Comparison of ENCODE assay signal across 1 cellular context in the genomic region with DNA sequence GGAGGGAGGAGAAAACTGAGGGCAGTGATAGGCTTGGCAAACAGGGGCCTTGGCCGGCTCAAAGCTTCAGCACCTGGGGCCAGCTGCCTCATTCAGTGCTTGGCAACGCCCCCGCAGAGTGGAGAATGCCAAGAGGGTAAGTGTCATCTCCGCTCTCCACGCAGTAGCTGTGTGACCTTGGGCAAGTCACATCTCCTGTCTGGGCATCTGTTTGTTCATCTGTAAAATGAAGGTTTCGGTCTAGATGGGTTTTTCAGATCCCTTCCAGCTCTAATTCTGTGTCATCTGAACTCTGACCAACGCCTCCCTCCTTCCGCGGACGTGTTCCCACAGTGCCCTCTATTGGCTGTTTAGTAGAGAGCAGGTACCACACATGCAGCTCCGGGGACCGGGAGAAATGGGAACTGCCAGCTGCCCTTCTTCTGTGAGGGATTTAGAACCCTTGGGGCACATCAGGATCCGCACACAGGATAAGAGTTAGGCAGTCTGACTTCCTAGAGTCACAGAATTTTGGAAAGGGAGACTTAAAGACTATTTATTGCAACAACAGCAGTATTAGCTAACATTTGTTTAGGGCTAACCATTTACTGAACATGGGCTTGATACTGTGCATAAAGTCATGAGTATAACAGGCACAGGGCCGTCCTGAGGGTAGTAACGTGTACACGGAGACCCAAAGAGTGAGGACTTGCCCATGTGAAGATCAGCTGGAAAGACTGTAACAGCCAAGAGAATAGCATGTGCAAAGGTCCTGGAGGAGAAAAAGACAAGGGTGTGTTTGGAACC.
TF ChIP-seq lines count a peak whose summit lies in the region.

No MANE protein-coding gene starts in this region.

TF ChIP-seq in K562, 482 proteins besides CTCF, POLR2A, EP300 and RAD21:
- TF ChIP-seq FOXA3 (CRISPR knock-in tag; conservative IDR thresholded peaks at IDR 0.05 in 1 of 2, IDR thresholded peaks at IDR 0.05 in 1 of 2) (no peak), SPI1 (IDR thresholded peaks at IDR 0.05; ENCODE audit: borderline replicate concordance, low read depth, low read length) (peak; percentile 68), JUND (IDR thresholded peaks at IDR 0.05; ENCODE audit: borderline replicate concordance, low read depth, low read length) (no peak), JUND (tag; IDR thresholded peaks at IDR 0.05; ENCODE audit: borderline replicate concordance, low read depth, low read length) (0 out of 3 replicates have a peak, but pooled peaks have one; percentile 18), ZNF324 (CRISPR knock-in tag; IDR thresholded peaks at IDR 0.05) (no peak), TOE1 (IDR thresholded peaks at IDR 0.05; ENCODE audit: borderline replicate concordance) (no peak), TOE1 (CRISPR knock-in tag; IDR thresholded peaks at IDR 0.05; ENCODE audit: borderline replicate concordance, low read depth) (no peak), NR2C2 (CRISPR knock-in tag; IDR thresholded peaks at IDR 0.05) (no peak), NR2C2 (tag; IDR thresholded peaks at IDR 0.05) (peak; percentile 35), ZNF197 (CRISPR knock-in tag; IDR thresholded peaks at IDR 0.05; ENCODE audit: low read depth) (no peak), SMC3 (conservative IDR thresholded peaks at IDR 0.05; ENCODE audit: insufficient read depth, low read depth, low read length) (peak; percentile 69), ATF6 (CRISPR knock-in tag; IDR thresholded peaks at IDR 0.05) (no peak), DEAF1 (CRISPR knock-in tag; IDR thresholded peaks at IDR 0.05) (0 out of 2 replicates have a peak, but pooled peaks have one; percentile 27), EWSR1 (IDR thresholded peaks at IDR 0.05; ENCODE audit: borderline replicate concordance, low read depth, partially characterized antibody) (no peak), STAT5A (IDR thresholded peaks at IDR 0.05; ENCODE audit: borderline replicate concordance, low read length) (no peak), FOXK2 (conservative IDR thresholded peaks at IDR 0.05 in 1 of 2, IDR thresholded peaks at IDR 0.05 in 1 of 2; ENCODE audit: low read depth in 2 of 2) (no peak), EGR1 (conservative IDR thresholded peaks at IDR 0.05) (peak; percentile 53), KLF16 (IDR thresholded peaks at IDR 0.05) (0 out of 2 replicates have a peak, but pooled peaks have one; percentile 2), HOXB6 (CRISPR knock-in tag; IDR thresholded peaks at IDR 0.05; ENCODE audit: borderline replicate concordance) (no peak), NUFIP1 (IDR thresholded peaks at IDR 0.05; ENCODE audit: partially characterized antibody) (no peak), HCFC1 (IDR thresholded peaks at IDR 0.05; ENCODE audit: low read depth, low read length) (no peak), ZNF316 (IDR thresholded peaks at IDR 0.05) (no peak), CREM (IDR thresholded peaks at IDR 0.05; ENCODE audit: low read depth) (0 out of 2 replicates have a peak, but pooled peaks have one; percentile 11), SRSF7 (optimal IDR thresholded peaks at IDR 0.05; ENCODE audit: low read depth, low read length) (no peak)
- TF ChIP-seq, protein P1, sequence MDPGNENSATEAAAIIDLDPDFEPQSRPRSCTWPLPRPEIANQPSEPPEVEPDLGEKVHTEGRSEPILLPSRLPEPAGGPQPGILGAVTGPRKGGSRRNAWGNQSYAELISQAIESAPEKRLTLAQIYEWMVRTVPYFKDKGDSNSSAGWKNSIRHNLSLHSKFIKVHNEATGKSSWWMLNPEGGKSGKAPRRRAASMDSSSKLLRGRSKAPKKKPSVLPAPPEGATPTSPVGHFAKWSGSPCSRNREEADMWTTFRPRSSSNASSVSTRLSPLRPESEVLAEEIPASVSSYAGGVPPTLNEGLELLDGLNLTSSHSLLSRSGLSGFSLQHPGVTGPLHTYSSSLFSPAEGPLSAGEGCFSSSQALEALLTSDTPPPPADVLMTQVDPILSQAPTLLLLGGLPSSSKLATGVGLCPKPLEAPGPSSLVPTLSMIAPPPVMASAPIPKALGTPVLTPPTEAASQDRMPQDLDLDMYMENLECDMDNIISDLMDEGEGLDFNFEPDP (CRISPR knock-in tag; IDR thresholded peaks at IDR 0.05), result no peak
- TF ChIP-seq, protein P2, sequence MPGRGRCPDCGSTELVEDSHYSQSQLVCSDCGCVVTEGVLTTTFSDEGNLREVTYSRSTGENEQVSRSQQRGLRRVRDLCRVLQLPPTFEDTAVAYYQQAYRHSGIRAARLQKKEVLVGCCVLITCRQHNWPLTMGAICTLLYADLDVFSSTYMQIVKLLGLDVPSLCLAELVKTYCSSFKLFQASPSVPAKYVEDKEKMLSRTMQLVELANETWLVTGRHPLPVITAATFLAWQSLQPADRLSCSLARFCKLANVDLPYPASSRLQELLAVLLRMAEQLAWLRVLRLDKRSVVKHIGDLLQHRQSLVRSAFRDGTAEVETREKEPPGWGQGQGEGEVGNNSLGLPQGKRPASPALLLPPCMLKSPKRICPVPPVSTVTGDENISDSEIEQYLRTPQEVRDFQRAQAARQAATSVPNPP (IDR thresholded peaks at IDR 0.05; ENCODE audit: borderline replicate concordance, insufficient read depth, insufficient read length), result no peak
- TF ChIP-seq, protein P3, sequence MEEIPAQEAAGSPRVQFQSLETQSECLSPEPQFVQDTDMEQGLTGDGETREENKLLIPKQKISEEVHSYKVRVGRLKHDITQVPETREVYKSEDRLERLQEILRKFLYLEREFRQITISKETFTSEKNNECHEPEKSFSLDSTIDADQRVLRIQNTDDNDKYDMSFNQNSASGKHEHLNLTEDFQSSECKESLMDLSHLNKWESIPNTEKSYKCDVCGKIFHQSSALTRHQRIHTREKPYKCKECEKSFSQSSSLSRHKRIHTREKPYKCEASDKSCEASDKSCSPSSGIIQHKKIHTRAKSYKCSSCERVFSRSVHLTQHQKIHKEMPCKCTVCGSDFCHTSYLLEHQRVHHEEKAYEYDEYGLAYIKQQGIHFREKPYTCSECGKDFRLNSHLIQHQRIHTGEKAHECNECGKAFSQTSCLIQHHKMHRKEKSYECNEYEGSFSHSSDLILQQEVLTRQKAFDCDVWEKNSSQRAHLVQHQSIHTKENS (CRISPR knock-in tag; IDR thresholded peaks at IDR 0.05), result no peak
TF ChIP-seq in K562: peak in this region for 8.
